11 cellular contexts compared by ENCODE assay signal in genomic region chr6:33483678-33484077, GRCh38.
"Had no signal": no experiment of that assay in that cellular context is flagged by ENCODE, and none has a peak within 500 bp of the region (broad histone marks: within the 10 kb centered on the region; RNA-seq: fewer than 3 reads in every experiment).

No MANE protein-coding gene starts in this region.

- H2AFZ ChIP-seq: GM23248, GM23338 had no signal

- H3K36me3 ChIP-seq: HAP-1 had no signal

- ATAC-seq: GM23338, HCT116 had no signal

- H3K4me3 ChIP-seq: GM23248, GM23338, HAP-1 had no signal

- H3K4me3 Mint-ChIP-seq: GM23338, H9, HFFc6 had no signal

- H3K27ac Mint-ChIP-seq: GM23338, H9, HFFc6 had no signal

- DNase-seq: GM23248, GOT3, H7, H9, HCEC 1CT, HFFc6 had no signal

- H3K27ac ChIP-seq: GM23248 had no signal

- H3K4me1 ChIP-seq: HAP-1 had no signal

- H3K4me2 ChIP-seq: GM23338 had no signal

- H3K9me3 Mint-ChIP-seq: HFFc6 had no signal

- H3K9me3 ChIP-seq: HAP-1 had no signal

- H3K4me1 Mint-ChIP-seq: GM23338, H9 had no signal

- H3K9ac ChIP-seq: GM23248 had no signal

- FAIRE-seq: H1, H54 had no signal
